In genomic region chr12:94644141-94644575, GRCh38 we compare ENCODE assay signal across 8 cellular contexts. TPM values are rescaled to one million over a fixed set of nuclear protein-coding genes. Genes with fewer than 3 reads are reported as not detected.
DNase-seq lines count a peak whose midpoint lies in the region; ATAC-seq, FAIRE-seq and TF ChIP-seq lines count a peak whose summit lies in the region.

No MANE protein-coding gene starts in this region.

- peaks cover 0 to 12% (median 0%) of the 10 kb centered on the region in 7 donors for H3K27me3 ChIP-seq in spleen (replicated peaks in 1 of 7)
- peaks cover 7% of the 10 kb centered on the region for H3K27me3 ChIP-seq in effector memory CD4-positive, alpha-beta T cell (replicated peaks; ENCODE audit: control insufficient read depth, insufficient read depth, low read length, poor library complexity, severe bottlenecking)

- H3K27ac ChIP-seq in spleen, result peak overlapping the region; percentile 23 to 94 (median 82)
- H3K27ac ChIP-seq in effector memory CD4-positive, alpha-beta T cell (ENCODE audit: insufficient read depth, low read length, poor library complexity, severe bottlenecking), result no peak overlapping the region

- 20 to 29% (median 23%) methylated on average over 9 of the region's 9 CpGs for WGBS in spleen, 5 donors

- intact Hi-C loops in spleen (cut with DNase I; ENCODE audit: low total_unique reads), result no loop called here

- no peaks in the 10 kb centered on the region for H3K9me3 ChIP-seq in spleen
- H3K9me3 ChIP-seq in effector memory CD4-positive, alpha-beta T cell (ENCODE audit: control insufficient read depth, low read length), result no peaks in the 10 kb centered on the region

- TF ChIP-seq POLR2A in spleen (IDR thresholded peaks at IDR 0.05), result no peak

- H3K36me3 ChIP-seq in spleen, result no peaks in the 10 kb centered on the region
- H3K36me3 ChIP-seq in effector memory CD4-positive, alpha-beta T cell (ENCODE audit: control insufficient read depth, insufficient read depth, low read length), result no peaks in the 10 kb centered on the region

- TF ChIP-seq CTCF in spleen (IDR thresholded peaks at IDR 0.05 in 8 of 11, conservative IDR thresholded peaks at IDR 0.05 in 3 of 11), result no peak

- DNase-seq in Ammon's horn (ENCODE audit: low spot score) (peak; percentile 37), RCC 7860 (ENCODE audit: low spot score) (peak; percentile 53), fibroblast of peridontal ligament (ENCODE audit: extremely low read depth) (peak; percentile 65), spleen (peak; percentile 85), OCI-M1 (lab: John Stamatoyannopoulos, UW) (no peak)
- DNase-seq in effector memory CD4-positive, alpha-beta T cell, result no peak

- peak; percentile 42 for FAIRE-seq in RCC 7860 (lab: Jason Lieb, UNC)

- H3K4me3 ChIP-seq in spleen, result peak overlapping the region in 5 of 8 donors; percentile 0 to 58 (median 13)
- H3K4me3 ChIP-seq in effector memory CD4-positive, alpha-beta T cell (ENCODE audit: insufficient read depth, low read depth, low read length, poor library complexity, severe bottlenecking), result no peak overlapping the region

- ATAC-seq in GM21423 (IDR thresholded peaks at IDR 0.05; ENCODE audit: unreplicated experiment) (peak; percentile 43), HG02678 (IDR thresholded peaks at IDR 0.05; ENCODE audit: unreplicated experiment) (no peak)

- H3K4me1 ChIP-seq in spleen, result peaks cover 8 to 87% (median 43%) of the 10 kb centered on the region in 6 donors
- H3K4me1 ChIP-seq in effector memory CD4-positive, alpha-beta T cell (ENCODE audit: control insufficient read depth, insufficient read depth, low read length, poor library complexity, severe bottlenecking), result no peaks in the 10 kb centered on the region

RNA-seq across cellular contexts. Expression of gene TMCC3, which starts 6.2 kb away (rescaled TPM):
- 10 to 100 TPM; 23.7 to 41.3 (median 29.4) TPM for total RNA-seq in spleen
- polyA plus RNA-seq in spleen, result 1 to 10 TPM; 2.9 to 5.4 (median 3.2) TPM

Comparison
In these comparisons a context has a peak if more than half of its experiments do, and no peak if none do; other contexts are left out.
1. DNase-seq: peak in Ammon's horn (single experiment), RCC 7860 (single experiment), fibroblast of peridontal ligament (single experiment) and spleen (single experiment); none in effector memory CD4-positive, alpha-beta T cell (0 of 3) and OCI-M1 (single experiment).